26 cellular contexts compared by ENCODE assay signal in the genomic region with DNA sequence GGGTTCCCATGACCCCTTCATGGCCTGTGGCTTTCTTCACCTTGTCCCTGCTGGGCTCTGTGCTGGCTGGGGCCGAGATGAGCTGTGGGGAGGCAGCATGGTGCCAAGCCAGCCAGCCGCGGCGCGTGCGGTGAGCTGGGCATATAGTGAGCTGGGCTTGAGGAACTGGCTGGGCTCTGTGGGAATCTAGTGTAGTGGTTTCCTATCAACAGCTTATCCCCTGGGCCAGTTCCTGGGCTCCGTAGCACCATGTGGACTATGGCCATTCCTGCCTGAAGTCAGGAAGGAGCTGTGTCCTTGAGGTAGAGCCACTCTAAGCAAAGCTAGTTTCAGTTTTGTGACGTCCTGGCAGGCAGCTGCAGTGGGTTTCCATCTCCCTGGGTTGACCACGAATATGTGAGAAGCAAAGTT. TPM values are rescaled to one million over a fixed set of nuclear protein-coding genes. Genes with fewer than 3 reads are reported as not detected.
DNase-seq lines count a peak whose midpoint lies in the region; ATAC-seq and TF ChIP-seq lines count a peak whose summit lies in the region.
"Had no signal": no experiment of that assay in that cellular context is flagged by ENCODE, and none has a peak within 500 bp of the region (broad histone marks: within the 10 kb centered on the region; RNA-seq: fewer than 3 reads in every experiment).

No MANE protein-coding gene starts in this region.

- H3K27me3 ChIP-seq in BLaER1: peaks cover 61% of the 10 kb centered on the region
- peaks cover 50% of the 10 kb centered on the region for H3K27me3 ChIP-seq in IMR-90 (ENCODE audit: control insufficient read depth, insufficient read depth, low read length)
- H3K27me3 ChIP-seq in neuronal stem cell (ENCODE audit: control insufficient read depth in 3 of 3, insufficient read depth in 3 of 3, low read depth in 1 of 3, low read length in 3 of 3): peaks cover 11 to 52% (median 38%) of the 10 kb centered on the region in 3 experiments
- H3K27me3 ChIP-seq: right atrium auricular region had no signal

- H2BK5ac ChIP-seq in IMR-90 (ENCODE audit: low read depth, low read length, poor library complexity, severe bottlenecking) (no peak overlapping the region), neuronal stem cell (ENCODE audit: low read length) (peak overlapping the region; percentile 69)

- H3K4ac ChIP-seq in IMR-90 (ENCODE audit: low read depth, low read length) (no peak overlapping the region), neuronal stem cell (ENCODE audit: low read length) (no peak overlapping the region)

- no peak overlapping the region for H3K14ac ChIP-seq in IMR-90 (replicated peaks; ENCODE audit: low read depth, low read length)
- no peak overlapping the region for H3K14ac ChIP-seq in neuronal stem cell (ENCODE audit: low read length)

- BruUV-seq in IMR-90 (replicated peaks; lab: Mats Ljungman, UMichigan): no TSS peak

- intact Hi-C loops in IMR-90 (cut with micrococcal nuclease): no loop called here

- H3K56ac ChIP-seq in IMR-90 (ENCODE audit: extremely low read depth, insufficient read depth, low read length): no peak overlapping the region

- H3K36me3 ChIP-seq in BLaER1: no peaks in the 10 kb centered on the region
- H3K36me3 ChIP-seq in IMR-90 (ENCODE audit: control insufficient read depth, insufficient read depth, low read length): no peaks in the 10 kb centered on the region
- no peaks in the 10 kb centered on the region for H3K36me3 ChIP-seq in neuronal stem cell (replicated peaks in 1 of 2; ENCODE audit: control insufficient read depth in 2 of 2, insufficient read depth in 2 of 2, low read length in 2 of 2)
- H3K36me3 ChIP-seq: lower lobe of right lung, right atrium auricular region had no signal

- H2AK5ac ChIP-seq in IMR-90 (ENCODE audit: low read depth, low read length) (no peak overlapping the region), neuronal stem cell (ENCODE audit: low read depth, low read length) (no peak overlapping the region)

- H2BK20ac ChIP-seq in IMR-90 (ENCODE audit: low read depth, low read length): no peak overlapping the region

- no peak overlapping the region for H4K5ac ChIP-seq in IMR-90 (ENCODE audit: low read depth, low read length)

- H4K91ac ChIP-seq in IMR-90 (ENCODE audit: insufficient read depth, low read depth, low read length) (no peak overlapping the region), neuronal stem cell (ENCODE audit: low read depth, low read length, poor library complexity) (no peak overlapping the region)

- POLR2A ChIA-PET in IMR-90 (lab: Charles Lee; ENCODE audit: unreplicated experiment): no interaction called here

- in situ Hi-C loops in IMR-90 (cut with MboI; ENCODE audit: low sequenced_read_pairs): no loop called here

- no peak overlapping the region for H3K18ac ChIP-seq in IMR-90 (ENCODE audit: low read depth, low read length)
- no peak overlapping the region for H3K18ac ChIP-seq in neuronal stem cell (ENCODE audit: low read length)

- TF ChIP-seq CTCF in IMR-90 (conservative IDR thresholded peaks at IDR 0.05; ENCODE audit: low read depth, low read length): no peak

- H2BK12ac ChIP-seq in neuronal stem cell (ENCODE audit: low read length): no peak overlapping the region

- H3K9me1 ChIP-seq in IMR-90 (ENCODE audit: insufficient read depth, low read length): peaks cover 9% of the 10 kb centered on the region; the same call in 1 of the 2 replicates

- H4K8ac ChIP-seq in IMR-90 (ENCODE audit: low read depth in 2 of 2, low read length in 2 of 2) (no peak overlapping the region), neuronal stem cell (ENCODE audit: low read depth, low read length) (no peak overlapping the region)

- no peak for TF ChIP-seq RAD21 in IMR-90 (IDR thresholded peaks at IDR 0.05; ENCODE audit: low read length)

- H2BK15ac ChIP-seq in IMR-90 (ENCODE audit: low read depth, low read length) (no peak overlapping the region), neuronal stem cell (ENCODE audit: low read length) (no peak overlapping the region)

- no peaks in the 10 kb centered on the region; the same call in 1 of the 2 replicates for H4K20me1 ChIP-seq in BLaER1
- H4K20me1 ChIP-seq in IMR-90 (ENCODE audit: insufficient read depth, low read length): no peaks in the 10 kb centered on the region

- H3K23ac ChIP-seq in IMR-90 (ENCODE audit: low read depth, low read length) (no peak overlapping the region), neuronal stem cell (ENCODE audit: low read depth, low read length, poor library complexity) (peak overlapping the region; percentile 5)

- H3K4me2 ChIP-seq in BLaER1 (peak overlapping the region; percentile 46), IMR-90 (ENCODE audit: low read depth, low read length) (no peak overlapping the region), neuronal stem cell (ENCODE audit: insufficient read depth, low read length, poor library complexity, severe bottlenecking) (no peak overlapping the region)

- H3K79me1 ChIP-seq in IMR-90 (ENCODE audit: low read depth in 1 of 2, low read length in 2 of 2): no peaks in the 10 kb centered on the region
- H3K79me1 ChIP-seq in neuronal stem cell (ENCODE audit: low read depth, low read length): peaks cover 2% of the 10 kb centered on the region

- DNase-seq in IMR-90 (no peak), UCSD-AML1 (lab: John Stamatoyannopoulos, UW; ENCODE audit: unreplicated experiment) (peak; percentile 33), neuronal stem cell (ENCODE audit: low spot score) (no peak), NCI-H446 treated with DMSO at 0.1 percent for 48 hours (lab: John Stamatoyannopoulos, UW) (no peak), NCI-H1048 (lab: John Stamatoyannopoulos, UW) (no peak), NCI-H2107 (lab: John Stamatoyannopoulos, UW) (no peak)
- DNase-seq in activated CD4-positive, alpha-beta T cell treated with anti-CD3 and anti-CD28 coated beads for 1 hour: no peak
- DNase-seq: activated CD4-positive, alpha-beta memory T cell treated with anti-CD3 and anti-CD28 coated beads for 36 hours; activated naive CD4-positive, alpha-beta T cell treated with anti-CD3 and anti-CD28 coated beads, Interleukin-2, amount 10 ng/mL, durations not matched to agents 7 days and 5 days; activated T-cell treated with anti-CD3 and anti-CD28 coated beads, Interleukin-2, amount 50 U/mL, for 24 hours; aorta; CD8-positive, alpha-beta T cell; cerebellar nuclear complex; DMS79 treated with DMSO at 0.1 percent for 48 hours; foreskin fibroblast; hippocampal formation; islet precursor cell; KG1; lower lobe of right lung; naive B cell; NCI-H1417 treated with DMSO at 0.1 percent for 48 hours had no signal

- no peak overlapping the region for H2BK120ac ChIP-seq in IMR-90 (ENCODE audit: low read depth, low read length)
- no peak overlapping the region for H2BK120ac ChIP-seq in neuronal stem cell (ENCODE audit: low read depth, low read length)

- peak overlapping the region; percentile 18 for H2AFZ ChIP-seq in IMR-90 (replicated peaks; ENCODE audit: low read length, poor library complexity)
- no peak overlapping the region for H2AFZ ChIP-seq in neuronal stem cell (ENCODE audit: low read length)

- H3K9me3 ChIP-seq in BLaER1 (no peaks in the 10 kb centered on the region), IMR-90 (ENCODE audit: control insufficient read depth, insufficient read depth, low read length) (no peaks in the 10 kb centered on the region), neuronal stem cell (replicated peaks in 1 of 2; ENCODE audit: control insufficient read depth in 2 of 2, insufficient read depth in 1 of 2, low read depth in 1 of 2, low read length in 2 of 2) (no peaks in the 10 kb centered on the region)
- H3K9me3 ChIP-seq: lower lobe of right lung, right atrium auricular region had no signal

- dilution Hi-C loops in IMR-90 (cut with HindIII; ENCODE audit: low sequenced_read_pairs, unreplicated experiment): no loop called here

- peaks cover 42% of the 10 kb centered on the region for H3K4me1 ChIP-seq in BLaER1
- H3K4me1 ChIP-seq in IMR-90 (ENCODE audit: control insufficient read depth, insufficient read depth, low read length): no peaks in the 10 kb centered on the region; the same call in 1 of the 2 replicates
- H3K4me1 ChIP-seq in neuronal stem cell (ENCODE audit: control insufficient read depth in 2 of 2, insufficient read depth in 1 of 2, low read depth in 1 of 2, low read length in 2 of 2): peaks cover 0 to 3% of the 10 kb centered on the region in 2 donors

- CTCF ChIA-PET in IMR-90 (lab: Yijun Ruan, JAX): no interaction called here

- no peak for TF ChIP-seq POLR2A in IMR-90 (IDR thresholded peaks at IDR 0.05; ENCODE audit: low read depth, low read length)

- H3K4me3 ChIP-seq in BLaER1: no peak overlapping the region
- H3K4me3 ChIP-seq in IMR-90 (ENCODE audit: insufficient read depth, low read depth, low read length): no peak overlapping the region
- no peak overlapping the region for H3K4me3 ChIP-seq in neuronal stem cell (ENCODE audit: low read length in 2 of 2)
- H3K4me3 ChIP-seq: lower lobe of right lung, right atrium auricular region, SK-N-MC had no signal

- no peak for ATAC-seq in IMR-90 (ENCODE audit: low read depth)
- ATAC-seq: CD8-positive, alpha-beta T cell; lower lobe of right lung; WTC11 had no signal

- WGBS in IMR-90 (ENCODE audit: extremely low coverage in 2 of 2, insufficient read length in 1 of 2), 2 experiments: 80% methylated on average over 2 of the region's 9 CpGs; no CpG with 5 or more reads in 1 of the 2 experiments
- WGBS in neuronal stem cell (ENCODE audit: extremely low coverage in 2 of 2, insufficient read length in 2 of 2, insufficient replicate concordance in 1 of 2), 2 donors: no CpG with 5 or more reads among the region's 9 CpGs

- no peak overlapping the region for H3K9ac ChIP-seq in BLaER1
- no peak overlapping the region for H3K9ac ChIP-seq in IMR-90 (ENCODE audit: low read depth, low read length)
- H3K9ac ChIP-seq in neuronal stem cell (ENCODE audit: low read depth, low read length, poor library complexity): no peak overlapping the region

- no peak overlapping the region for H3K27ac ChIP-seq in BLaER1
- no peak overlapping the region for H3K27ac ChIP-seq in IMR-90 (ENCODE audit: insufficient read depth, low read length)
- no peak overlapping the region for H3K27ac ChIP-seq in neuronal stem cell (replicated peaks; ENCODE audit: low read length)
- H3K27ac ChIP-seq: lower lobe of right lung, right atrium auricular region, SK-N-MC had no signal

- H2AK9ac ChIP-seq in IMR-90 (replicated peaks; ENCODE audit: low read depth, low read length, poor library complexity): no peak overlapping the region

TF ChIP-seq in IMR-90, 13 proteins besides CTCF, POLR2A, EP300 and RAD21 (continues in another document):
- no peak for TF ChIP-seq RFX5 (IDR thresholded peaks at IDR 0.05; ENCODE audit: low read depth, low read length)

RNA-seq across cellular contexts. Expression of gene NCMAP, which starts 1.8 kb away (rescaled TPM):
- total RNA-seq in IMR-90 (2012; rRNA removed): not detected in 2 replicates
- not detected in 2 replicates for polyA plus RNA-seq in IMR-90 (2012; rRNA removed)
- polyA plus RNA-seq in IMR-90 (2012; cell fraction: cytosol; rRNA removed): not detected in 2 replicates
- polyA plus RNA-seq in IMR-90 (2012; cell fraction: nucleus; rRNA removed; ENCODE audit: low replicate concordance): not detected in 2 replicates
- polyA plus RNA-seq in neuronal stem cell (2013, experiment 1 of 2): 0.01 TPM
- polyA plus RNA-seq in neuronal stem cell (2013, experiment 2 of 2): 0.03 TPM
- total RNA-seq: osteocyte had no signal

RNA-seq across cellular contexts. Expression of gene RCAN3, which starts 55.1 kb away (rescaled TPM):
- 5.9 and 8.6 TPM in 2 replicates for total RNA-seq in IMR-90 (2012; rRNA removed)
- polyA plus RNA-seq in IMR-90 (2012; rRNA removed): 4.0 and 4.2 TPM in 2 replicates
- polyA plus RNA-seq in IMR-90 (2012; cell fraction: cytosol; rRNA removed): 2.1 and 4.0 TPM in 2 replicates
- 1.7 and 4.2 TPM in 2 replicates for polyA plus RNA-seq in IMR-90 (2012; cell fraction: nucleus; rRNA removed; ENCODE audit: low replicate concordance)
- polyA plus RNA-seq in neuronal stem cell (2013, experiment 1 of 2): 3.1 TPM
- 3.0 TPM for polyA plus RNA-seq in neuronal stem cell (2013, experiment 2 of 2)
